1 cellular context compared by ENCODE assay signal in genomic region chr2:229586746-229587705, GRCh38.
TF ChIP-seq lines count a peak whose summit lies in the region.

No MANE protein-coding gene starts in this region.

TF ChIP-seq in HCT116, 20 proteins besides CTCF, POLR2A, EP300 and RAD21 (continued from another document):
- TF ChIP-seq, protein P1, sequence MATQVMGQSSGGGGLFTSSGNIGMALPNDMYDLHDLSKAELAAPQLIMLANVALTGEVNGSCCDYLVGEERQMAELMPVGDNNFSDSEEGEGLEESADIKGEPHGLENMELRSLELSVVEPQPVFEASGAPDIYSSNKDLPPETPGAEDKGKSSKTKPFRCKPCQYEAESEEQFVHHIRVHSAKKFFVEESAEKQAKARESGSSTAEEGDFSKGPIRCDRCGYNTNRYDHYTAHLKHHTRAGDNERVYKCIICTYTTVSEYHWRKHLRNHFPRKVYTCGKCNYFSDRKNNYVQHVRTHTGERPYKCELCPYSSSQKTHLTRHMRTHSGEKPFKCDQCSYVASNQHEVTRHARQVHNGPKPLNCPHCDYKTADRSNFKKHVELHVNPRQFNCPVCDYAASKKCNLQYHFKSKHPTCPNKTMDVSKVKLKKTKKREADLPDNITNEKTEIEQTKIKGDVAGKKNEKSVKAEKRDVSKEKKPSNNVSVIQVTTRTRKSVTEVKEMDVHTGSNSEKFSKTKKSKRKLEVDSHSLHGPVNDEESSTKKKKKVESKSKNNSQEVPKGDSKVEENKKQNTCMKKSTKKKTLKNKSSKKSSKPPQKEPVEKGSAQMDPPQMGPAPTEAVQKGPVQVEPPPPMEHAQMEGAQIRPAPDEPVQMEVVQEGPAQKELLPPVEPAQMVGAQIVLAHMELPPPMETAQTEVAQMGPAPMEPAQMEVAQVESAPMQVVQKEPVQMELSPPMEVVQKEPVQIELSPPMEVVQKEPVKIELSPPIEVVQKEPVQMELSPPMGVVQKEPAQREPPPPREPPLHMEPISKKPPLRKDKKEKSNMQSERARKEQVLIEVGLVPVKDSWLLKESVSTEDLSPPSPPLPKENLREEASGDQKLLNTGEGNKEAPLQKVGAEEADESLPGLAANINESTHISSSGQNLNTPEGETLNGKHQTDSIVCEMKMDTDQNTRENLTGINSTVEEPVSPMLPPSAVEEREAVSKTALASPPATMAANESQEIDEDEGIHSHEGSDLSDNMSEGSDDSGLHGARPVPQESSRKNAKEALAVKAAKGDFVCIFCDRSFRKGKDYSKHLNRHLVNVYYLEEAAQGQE (IDR thresholded peaks at IDR 0.05; ENCODE audit: low read depth), result no peak
- TF ChIP-seq POLR2AphosphoS5 (IDR thresholded peaks at IDR 0.05; ENCODE audit: low read depth, low read length), result no peak
- no peak for TF ChIP-seq EGR1 (IDR thresholded peaks at IDR 0.05; ENCODE audit: low read depth)
- no peak for TF ChIP-seq ZNF274 (IDR thresholded peaks at IDR 0.05; ENCODE audit: low read depth, low read length)
- no peak for TF ChIP-seq EZH2phosphoT487 (IDR thresholded peaks at IDR 0.05; ENCODE audit: borderline replicate concordance)
- peak; percentile 61 for TF ChIP-seq SP1 (IDR thresholded peaks at IDR 0.05; ENCODE audit: low read depth)
- TF ChIP-seq CEBPB (IDR thresholded peaks at IDR 0.05; ENCODE audit: low read depth), result no peak; the same call in 1 of the 2 replicates
- TF ChIP-seq, protein P2, sequence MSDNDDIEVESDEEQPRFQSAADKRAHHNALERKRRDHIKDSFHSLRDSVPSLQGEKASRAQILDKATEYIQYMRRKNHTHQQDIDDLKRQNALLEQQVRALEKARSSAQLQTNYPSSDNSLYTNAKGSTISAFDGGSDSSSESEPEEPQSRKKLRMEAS (IDR thresholded peaks at IDR 0.05), result no peak
- peak; percentile 60; the same call in 1 of the 2 replicates for TF ChIP-seq JUND (IDR thresholded peaks at IDR 0.05)
- no peak for TF ChIP-seq EZH2 (IDR thresholded peaks at IDR 0.05)
